ENCODE assay signal across 9 cellular contexts in genomic region chr9:133251221-133251620, GRCh38. TPM values are rescaled to one million over a fixed set of nuclear protein-coding genes. Genes with fewer than 3 reads are reported as not detected.
"Had no signal": no experiment of that assay in that cellular context is flagged by ENCODE, and none has a peak within 500 bp of the region (broad histone marks: within the 10 kb centered on the region; RNA-seq: fewer than 3 reads in every experiment).

No MANE protein-coding gene starts in this region.

RNA-seq across cellular contexts. Expression of gene ABO, which starts 23.8 kb away (rescaled TPM):
- polyA plus RNA-seq: cardiac muscle cell had no signal

RNA-seq across cellular contexts. Expression of gene OBP2B, which starts 42.2 kb away (rescaled TPM):
- total RNA-seq: cardiac muscle cell, epithelial cell of proximal tubule, mesothelial cell of epicardium, mucosa of gallbladder, occipital lobe, psoas muscle, right lobe of liver, subcutaneous adipose tissue, ureter had no signal
- polyA plus RNA-seq: psoas muscle had no signal
